In the genomic region with DNA sequence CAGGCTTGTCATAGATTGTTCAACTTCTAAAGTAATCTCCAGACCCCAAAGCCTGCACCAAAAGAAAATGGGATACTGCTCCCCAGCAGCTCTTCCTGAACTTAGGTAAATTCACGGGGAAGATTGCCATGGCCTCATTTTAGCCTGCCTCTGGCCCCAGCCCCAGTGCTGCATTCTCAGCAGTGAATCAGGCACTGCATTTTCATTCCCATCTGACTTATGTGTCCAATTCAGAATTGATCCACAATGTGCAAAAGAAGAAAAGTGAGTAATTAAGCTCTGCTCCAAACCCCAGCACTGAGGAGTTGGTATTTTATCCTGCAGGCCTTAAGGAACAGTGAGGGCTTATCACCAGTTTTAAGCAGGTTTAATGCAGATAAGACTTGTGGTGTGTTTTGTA, we compare ENCODE assay signal across 1 cellular context.
TF ChIP-seq lines count a peak whose summit lies in the region.

No MANE protein-coding gene starts in this region.

TF ChIP-seq in IMR-90, 13 proteins besides CTCF, POLR2A, EP300 and RAD21 (continued from another document):
- TF ChIP-seq ELK1 (IDR thresholded peaks at IDR 0.05; ENCODE audit: borderline replicate concordance, low read depth, low read length) (no peak), MAZ (IDR thresholded peaks at IDR 0.05; ENCODE audit: borderline replicate concordance, low read depth, low read length) (no peak), CEBPB (IDR thresholded peaks at IDR 0.05; ENCODE audit: low read depth, low read length) (no peak), BHLHE40 (IDR thresholded peaks at IDR 0.05; ENCODE audit: low read depth, low read length) (no peak), USF2 (IDR thresholded peaks at IDR 0.05; ENCODE audit: low read depth, low read length) (no peak), MXI1 (IDR thresholded peaks at IDR 0.05; ENCODE audit: borderline replicate concordance, low read depth, low read length) (no peak), CHD1 (IDR thresholded peaks at IDR 0.05; ENCODE audit: low read depth, low read length) (no peak), MAFK (IDR thresholded peaks at IDR 0.05; ENCODE audit: low read depth, low read length) (no peak)
